8 cellular contexts compared by ENCODE assay signal in the genomic region with DNA sequence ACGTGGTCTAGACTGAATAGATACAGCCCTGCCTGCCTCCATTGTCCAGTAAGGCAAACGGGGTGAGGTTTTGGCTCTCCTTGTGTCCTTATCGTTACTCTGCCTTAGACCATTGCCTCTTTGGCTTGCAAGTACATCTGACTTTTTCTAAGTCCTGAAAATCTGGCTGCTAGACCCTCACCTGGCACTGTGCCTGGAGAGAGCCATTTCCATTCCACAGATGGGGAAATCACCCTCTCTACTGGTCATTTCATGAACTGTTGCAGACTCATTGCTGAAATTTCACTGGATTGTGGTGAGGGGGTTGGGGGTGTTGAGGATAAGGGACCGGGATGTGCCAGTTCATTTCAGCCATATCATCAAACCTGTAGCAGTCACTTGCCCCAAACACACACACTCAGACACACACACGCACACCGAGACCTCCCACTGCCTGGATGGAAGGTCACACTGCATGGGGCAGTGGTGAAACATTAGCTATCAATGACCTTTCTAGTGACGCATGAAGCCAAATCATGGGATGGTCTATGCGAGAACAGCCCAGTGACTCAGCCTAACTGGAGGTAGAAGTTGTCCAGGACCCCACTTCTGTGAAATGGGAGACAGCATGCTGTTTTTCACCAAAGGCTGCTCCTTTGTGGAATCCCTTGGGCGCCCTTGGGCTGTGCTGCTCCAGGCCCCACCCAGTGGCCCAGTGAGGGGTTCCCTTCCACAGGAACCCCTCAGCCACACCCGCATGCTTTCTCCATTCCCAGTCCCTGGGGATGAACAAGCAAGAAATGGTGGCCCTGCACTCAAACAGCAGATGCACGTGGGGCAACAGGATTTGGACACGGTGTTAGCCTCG. TPM values are rescaled to one million over a fixed set of nuclear protein-coding genes. Genes with fewer than 3 reads are reported as not detected.
DNase-seq lines count a peak whose midpoint lies in the region; ATAC-seq, FAIRE-seq and TF ChIP-seq lines count a peak whose summit lies in the region.

No MANE protein-coding gene starts in this region.

- intact Hi-C loops in natural killer cell (cut with micrococcal nuclease) = no loop called here

- H3K4me2 ChIP-seq in keratinocyte (ENCODE audit: control insufficient read depth, extremely low read depth, insufficient read depth, low read depth, low read length) = no peak overlapping the region

- H3K27ac Mint-ChIP-seq in natural killer cell = no peak overlapping the region

- H3K36me3 ChIP-seq in keratinocyte (ENCODE audit: control insufficient read depth in 2 of 2, extremely low read depth in 1 of 2, insufficient read depth in 2 of 2, low read length in 2 of 2) = no peaks in the 10 kb centered on the region

- H3K4me1 Mint-ChIP-seq in natural killer cell = peaks cover 5 to 7% of the 10 kb centered on the region in 2 donors

- H3K4me3 ChIP-seq in AG04450 (ENCODE audit: low read depth, low read length) (no peak overlapping the region), HFF-Myc (replicated peaks; ENCODE audit: low read depth, low read length) (no peak overlapping the region), WI38 (ENCODE audit: low read depth, low read length) (no peak overlapping the region), keratinocyte (ENCODE audit: control insufficient read depth in 2 of 3, extremely low read depth in 1 of 3, insufficient read depth in 2 of 3, low read depth in 1 of 3, low read length in 3 of 3) (no peak overlapping the region)

- POLR2A ChIA-PET in AG04450 (lab: Yijun Ruan, JAX) = no interaction called here

- ATAC-seq in GM18502 (IDR thresholded peaks at IDR 0.05; ENCODE audit: poor library complexity, unreplicated experiment) (no peak), natural killer cell (no peak)

- DNase-seq in AG04450 (ENCODE audit: low read depth, low spot score) (peak; percentile 43), HFF-Myc (ENCODE audit: extremely low read depth, low read depth) (no peak), keratinocyte (ENCODE audit: low read depth, low spot score) (no peak), natural killer cell (no peak), hippocampal formation (lab: John Stamatoyannopoulos, UW) (no peak)
- DNase-seq in stimulated activated CD4-positive, alpha-beta T cell treated with anti-CD3 and anti-CD28 coated beads, Interleukin-12 subunit alpha, Interleukin-12 subunit beta, amount 100 ng/mL, for 4 hours = no peak

- H3K9me3 ChIP-seq in AG04450 (ENCODE audit: control insufficient read depth, insufficient read depth, low read length) (no peaks in the 10 kb centered on the region; the same call in 1 of the 2 replicates), keratinocyte (ENCODE audit: control insufficient read depth, low read depth, low read length) (no peaks in the 10 kb centered on the region)

- peaks cover 11 to 21% of the 10 kb centered on the region in 2 donors for H3K27me3 Mint-ChIP-seq in natural killer cell (ENCODE audit: low read depth in 2 of 2)

- no peaks in the 10 kb centered on the region for H3K79me2 ChIP-seq in keratinocyte (ENCODE audit: control insufficient read depth, insufficient read depth, low read length)

- no peaks in the 10 kb centered on the region for H3K9me1 ChIP-seq in keratinocyte (ENCODE audit: control insufficient read depth, extremely low read depth, insufficient read depth, low read length)

- TF ChIP-seq CTCF in AG04450 (IDR thresholded peaks at IDR 0.05; ENCODE audit: low read depth, low read length) (peak; percentile 60), HFF-Myc (IDR thresholded peaks at IDR 0.05; ENCODE audit: low read depth, low read length, missing control alignments) (peak; percentile 33), WI38 (IDR thresholded peaks at IDR 0.05; ENCODE audit: low read depth, low read length) (peak; percentile 31; the same call in 1 of the 2 replicates), keratinocyte (optimal IDR thresholded peaks at IDR 0.05 in 1 of 3, IDR thresholded peaks at IDR 0.05 in 1 of 3, conservative IDR thresholded peaks at IDR 0.05 in 1 of 3; ENCODE audit: extremely low read depth in 1 of 3, insufficient read depth in 2 of 3, low read length in 3 of 3) (peak in 2 of 3 experiments; percentile 17 to 22), natural killer cell (IDR thresholded peaks at IDR 0.05) (no peak)

- no peaks in the 10 kb centered on the region for H3K9me3 Mint-ChIP-seq in natural killer cell

- H4K20me1 ChIP-seq in keratinocyte (ENCODE audit: control insufficient read depth, extremely low read depth, insufficient read depth, low read length) = no peaks in the 10 kb centered on the region

- H3K9ac ChIP-seq in keratinocyte (ENCODE audit: control insufficient read depth, extremely low read depth, insufficient read depth, low read length) = no peak overlapping the region

- no peak for FAIRE-seq in keratinocyte (lab: Jason Lieb, UNC)

- no peaks in the 10 kb centered on the region for H3K4me1 ChIP-seq in keratinocyte (ENCODE audit: control insufficient read depth, extremely low read depth, insufficient read depth, low read length)

- no peak overlapping the region for H3K27ac ChIP-seq in AG04450 (ENCODE audit: low read depth, low read length)
- no peak overlapping the region for H3K27ac ChIP-seq in keratinocyte (ENCODE audit: control insufficient read depth, insufficient read depth, low read length)

- no peak overlapping the region for H3K4me3 Mint-ChIP-seq in natural killer cell

- CTCF ChIA-PET in AG04450 (lab: Charles Lee) = interaction anchor here (0.6 to 1.3 kb wide), 3 partner anchors 136 to 250 kb away, joined by 3 read pairs; no protein-coding TSS in a partner anchor

- peaks cover 6% of the 10 kb centered on the region for H3K27me3 ChIP-seq in AG04450 (ENCODE audit: control insufficient read depth, insufficient read depth, low read length)
- no peaks in the 10 kb centered on the region for H3K27me3 ChIP-seq in keratinocyte (ENCODE audit: control insufficient read depth, extremely low read depth, insufficient read depth, low read length)

- dilution Hi-C loops in keratinocyte (cut with MboI; ENCODE audit: extremely low pct_ligation_motif_present, low sequenced_read_pairs) = no loop called here

- H3K36me3 Mint-ChIP-seq in natural killer cell = no peaks in the 10 kb centered on the region

- H2AFZ ChIP-seq in keratinocyte (ENCODE audit: control insufficient read depth, low read length) = no peak overlapping the region

RNA-seq across cellular contexts. Expression of gene VASH2, which starts 34.9 kb away (rescaled TPM):
- 4.2 and 5.9 TPM in 2 replicates for polyA plus RNA-seq in AG04450 (2011; rRNA removed)
- 7.9 and 11.6 TPM in 2 replicates for polyA minus RNA-seq in AG04450 (2011; rRNA and poly(A)+ RNA removed)
- 0.03 to 0.04 TPM in 2 of 3 replicates, not detected in the other for polyA plus RNA-seq in keratinocyte
- not detected for polyA plus RNA-seq in keratinocyte (2011; ENCODE audit: low read depth)
- polyA plus RNA-seq in keratinocyte (2011; cell fraction: cytosol; rRNA removed) = not detected in 2 replicates
- not detected in 2 replicates for polyA plus RNA-seq in keratinocyte (2011; cell fraction: nucleus; rRNA removed)
- 0.03 TPM in 1 of 2 replicates, not detected in the other for polyA plus RNA-seq in keratinocyte (2012; ENCODE audit: low replicate concordance)
- 0.19 TPM in 1 of 3 replicates, not detected in the others for polyA minus RNA-seq in keratinocyte
- not detected for polyA minus RNA-seq in keratinocyte (2011; cell fraction: cytosol; rRNA and poly(A)+ RNA removed)
- not detected in 2 replicates for polyA minus RNA-seq in keratinocyte (2011; cell fraction: nucleus; rRNA and poly(A)+ RNA removed)
- not detected for total RNA-seq in natural killer cell

RNA-seq across cellular contexts. Expression of gene FLVCR1, which starts 57.4 kb away (rescaled TPM):
- polyA plus RNA-seq in AG04450 (2011; rRNA removed) = 2.0 and 2.3 TPM in 2 replicates
- polyA minus RNA-seq in AG04450 (2011; rRNA and poly(A)+ RNA removed) = 5.8 and 6.4 TPM in 2 replicates
- polyA plus RNA-seq in keratinocyte = 3.3 to 6.4 TPM (median 4.0 TPM) in 3 replicates
- 0.65 TPM for polyA plus RNA-seq in keratinocyte (2011; ENCODE audit: low read depth)
- polyA plus RNA-seq in keratinocyte (2011; cell fraction: cytosol; rRNA removed) = 1.2 and 1.9 TPM in 2 replicates
- polyA plus RNA-seq in keratinocyte (2011; cell fraction: nucleus; rRNA removed) = 6.6 and 11.2 TPM in 2 replicates
- 3.1 and 4.2 TPM in 2 replicates for polyA plus RNA-seq in keratinocyte (2012; ENCODE audit: low replicate concordance)
- 6.8 to 10.2 TPM (median 9.5 TPM) in 3 replicates for polyA minus RNA-seq in keratinocyte
- 4.8 TPM for polyA minus RNA-seq in keratinocyte (2011; cell fraction: cytosol; rRNA and poly(A)+ RNA removed)
- 7.3 and 11.3 TPM in 2 replicates for polyA minus RNA-seq in keratinocyte (2011; cell fraction: nucleus; rRNA and poly(A)+ RNA removed)
- 10 to 100 TPM in 2 of 3 donors, 1 to 10 TPM in 1; 8.1 to 15.0 (median 11.4) TPM for total RNA-seq in natural killer cell
